In genomic region chr19:13150919-13151604, GRCh38 we compare ENCODE assay signal across 8 cellular contexts. TPM values are rescaled to one million over a fixed set of nuclear protein-coding genes. Genes with fewer than 3 reads are reported as not detected.
DNase-seq lines count a peak whose midpoint lies in the region; ATAC-seq and TF ChIP-seq lines count a peak whose summit lies in the region.

No MANE protein-coding gene starts in this region.

- peaks cover 32% of the 10 kb centered on the region for H3K4me1 Mint-ChIP-seq in activated T-helper 1 cell treated with anti-CD3 and anti-CD28 coated beads, Interleukin-12 subunit alpha, Interleukin-12 subunit beta, Interleukin-2, Interleukin-4 antibody, amounts not matched to agents 30 ng/mL and 10 ng/mL and 1 ng/mL, durations not matched to agents 14 hours and 24 hours and 36 hours (ENCODE audit: low read depth)

- under 1% methylated on average over 34 of the region's 34 CpGs for WGBS in HUES64
- 0 to 1% (median 0%) methylated on average over 26 to 34 of the region's 34 CpGs for whole genome bisulfite sequencing in heart left ventricle, 4 donors

- ATAC-seq in heart left ventricle: no peak
- ATAC-seq in HG03280 (IDR thresholded peaks at IDR 0.05; ENCODE audit: unreplicated experiment): no peak

- no peak for DNase-seq in AG10803 (ENCODE audit: low read depth)
- no peak for DNase-seq in activated T-helper 1 cell treated with anti-CD3 and anti-CD28 coated beads, Interleukin-12 subunit alpha, Interleukin-12 subunit beta, Interleukin-2, Interleukin-4 antibody, amounts not matched to agents 30 ng/mL and 10 ng/mL and 1 ng/mL, durations not matched to agents 14 hours and 24 hours and 36 hours (ENCODE audit: low spot score)
- DNase-seq in heart left ventricle: peak in 3 of 5 donors; percentile 45 to 50 (median 48)
- DNase-seq in retinal pigment epithelial cell (ENCODE audit: low read depth): no peak
- DNase-seq in 8988T: no peak
- no peak for DNase-seq in GM19238 (ENCODE audit: insufficient read length, low spot score)

- H3K36me3 ChIP-seq in HUES64 (ENCODE audit: insufficient read depth, low read length) (peaks cover 3% of the 10 kb centered on the region; the same call in 1 of the 2 replicates), heart left ventricle (peaks cover 0 to 13% (median 0%) of the 10 kb centered on the region in 9 donors)

- peak overlapping the region; percentile 99 for H3K4me3 ChIP-seq in AG10803 (ENCODE audit: low read length)
- peak overlapping the region; percentile 82 for H3K4me3 ChIP-seq in HUES64 (ENCODE audit: low read length)
- H3K4me3 ChIP-seq in heart left ventricle: peak overlapping the region; percentile 45 to 98 (median 91)
- peak overlapping the region; percentile 80 for H3K4me3 ChIP-seq in retinal pigment epithelial cell (ENCODE audit: low read length)

- H3K27me3 Mint-ChIP-seq in activated T-helper 1 cell treated with anti-CD3 and anti-CD28 coated beads, Interleukin-12 subunit alpha, Interleukin-12 subunit beta, Interleukin-2, Interleukin-4 antibody, amounts not matched to agents 30 ng/mL and 10 ng/mL and 1 ng/mL, durations not matched to agents 14 hours and 24 hours and 36 hours (ENCODE audit: insufficient read depth): peaks cover 2% of the 10 kb centered on the region

- H3K27me3 ChIP-seq in HUES64 (ENCODE audit: insufficient read depth, low read length) (no peaks in the 10 kb centered on the region), heart left ventricle (no peaks in the 10 kb centered on the region)

- H3K27ac ChIP-seq in HUES64 (ENCODE audit: low read depth, low read length) (peak overlapping the region; percentile 96), heart left ventricle (peak overlapping the region; percentile 87 to 100 (median 98))

- no peaks in the 10 kb centered on the region for H3K9me3 Mint-ChIP-seq in activated T-helper 1 cell treated with anti-CD3 and anti-CD28 coated beads, Interleukin-12 subunit alpha, Interleukin-12 subunit beta, Interleukin-2, Interleukin-4 antibody, amounts not matched to agents 30 ng/mL and 10 ng/mL and 1 ng/mL, durations not matched to agents 14 hours and 24 hours and 36 hours

- H3K36me3 Mint-ChIP-seq in activated T-helper 1 cell treated with anti-CD3 and anti-CD28 coated beads, Interleukin-12 subunit alpha, Interleukin-12 subunit beta, Interleukin-2, Interleukin-4 antibody, amounts not matched to agents 30 ng/mL and 10 ng/mL and 1 ng/mL, durations not matched to agents 14 hours and 24 hours and 36 hours (ENCODE audit: low read depth): peaks cover 24% of the 10 kb centered on the region

- H3K4me1 ChIP-seq in HUES64 (ENCODE audit: insufficient read depth, low read length): peaks cover under 1% of the 10 kb centered on the region
- peaks cover 2 to 42% (median 18%) of the 10 kb centered on the region in 12 donors for H3K4me1 ChIP-seq in heart left ventricle

- TF ChIP-seq CTCF in AG10803 (conservative IDR thresholded peaks at IDR 0.05; ENCODE audit: low read length): no peak
- no peak for TF ChIP-seq CTCF in heart left ventricle (IDR thresholded peaks at IDR 0.05)
- no peak for TF ChIP-seq CTCF in retinal pigment epithelial cell (conservative IDR thresholded peaks at IDR 0.05; ENCODE audit: low read depth, low read length)

- intact Hi-C loops in activated T-helper 1 cell treated with anti-CD3 and anti-CD28 coated beads, Interleukin-12 subunit alpha, Interleukin-12 subunit beta, Interleukin-2, Interleukin-4 antibody, amounts not matched to agents 30 ng/mL and 10 ng/mL and 1 ng/mL, durations not matched to agents 14 hours and 24 hours and 36 hours (cut with micrococcal nuclease): loop anchor here (1.0 to 10.0 kb wide), 6 partner anchors 19 to 1374 kb away; partner anchors contain the start of genes RAD23A, RFX1 and TECR
- intact Hi-C loops in heart left ventricle (cut with DNase I): loop anchor here in 8 of 10 donors (2.0 to 10.0 kb wide), 12 partner anchors 14 to 694 kb away; partner anchors contain the start of genes LYL1 (in 7 of the 8), TRMT1 (in 4 of the 8), NACC1 (in 3 of the 8) and DAND5 (in 1 of the 8)

- TF ChIP-seq POLR2A in heart left ventricle (IDR thresholded peaks at IDR 0.05): no peak

- H3K4me3 Mint-ChIP-seq in activated T-helper 1 cell treated with anti-CD3 and anti-CD28 coated beads, Interleukin-12 subunit alpha, Interleukin-12 subunit beta, Interleukin-2, Interleukin-4 antibody, amounts not matched to agents 30 ng/mL and 10 ng/mL and 1 ng/mL, durations not matched to agents 14 hours and 24 hours and 36 hours: peak overlapping the region; percentile 95

- H3K27ac Mint-ChIP-seq in activated T-helper 1 cell treated with anti-CD3 and anti-CD28 coated beads, Interleukin-12 subunit alpha, Interleukin-12 subunit beta, Interleukin-2, Interleukin-4 antibody, amounts not matched to agents 30 ng/mL and 10 ng/mL and 1 ng/mL, durations not matched to agents 14 hours and 24 hours and 36 hours: peak overlapping the region; percentile 94

- H3K9me3 ChIP-seq in HUES64 (ENCODE audit: insufficient read depth, low read depth, low read length) (no peaks in the 10 kb centered on the region), heart left ventricle (no peaks in the 10 kb centered on the region)

- H3K9ac ChIP-seq in HUES64 (ENCODE audit: low read depth, low read length): peak overlapping the region; percentile 88

RNA-seq across cellular contexts. Expression of gene IER2, which starts 0.9 kb away (rescaled TPM):
- 69.4 TPM for polyA plus RNA-seq in HUES64 (2013, experiment 1 of 2)
- polyA plus RNA-seq in HUES64 (2013, experiment 2 of 2): 82.7 TPM
- 173 and 175 TPM in 2 replicates for total RNA-seq in activated T-helper 1 cell treated with anti-CD3 and anti-CD28 coated beads, Interleukin-12 subunit alpha, Interleukin-12 subunit beta, Interleukin-2, Interleukin-4 antibody, amounts not matched to agents 30 ng/mL and 10 ng/mL and 1 ng/mL, durations not matched to agents 14 hours and 24 hours and 36 hours
- total RNA-seq in heart left ventricle: 100 to 1,000 TPM in 1 of 9 donors, 10 to 100 TPM in 8; 17.6 to 101 (median 29.1) TPM
- 10 to 100 TPM; 21.8 to 35.7 TPM for polyA plus RNA-seq in heart left ventricle

RNA-seq across cellular contexts. Expression of gene STX10, which starts 0.9 kb away (rescaled TPM):
- 36.1 TPM for polyA plus RNA-seq in HUES64 (2013, experiment 1 of 2)
- 36.6 TPM for polyA plus RNA-seq in HUES64 (2013, experiment 2 of 2)
- 73.8 and 78.1 TPM in 2 replicates for total RNA-seq in activated T-helper 1 cell treated with anti-CD3 and anti-CD28 coated beads, Interleukin-12 subunit alpha, Interleukin-12 subunit beta, Interleukin-2, Interleukin-4 antibody, amounts not matched to agents 30 ng/mL and 10 ng/mL and 1 ng/mL, durations not matched to agents 14 hours and 24 hours and 36 hours
- total RNA-seq in heart left ventricle: 10 to 100 TPM; 24.0 to 48.8 (median 35.8) TPM
- 10 to 100 TPM; 52.5 to 64.7 TPM for polyA plus RNA-seq in heart left ventricle

RNA-seq across cellular contexts. Expression of gene NACC1, which starts 33.0 kb away (rescaled TPM):
- 102 TPM for polyA plus RNA-seq in HUES64 (2013, experiment 1 of 2)
- polyA plus RNA-seq in HUES64 (2013, experiment 2 of 2): 90.5 TPM
- 124 TPM in 2 replicates for total RNA-seq in activated T-helper 1 cell treated with anti-CD3 and anti-CD28 coated beads, Interleukin-12 subunit alpha, Interleukin-12 subunit beta, Interleukin-2, Interleukin-4 antibody, amounts not matched to agents 30 ng/mL and 10 ng/mL and 1 ng/mL, durations not matched to agents 14 hours and 24 hours and 36 hours
- 10 to 100 TPM; 28.7 to 88.2 (median 41.8) TPM for total RNA-seq in heart left ventricle
- 10 to 100 TPM; 49.6 to 74.2 TPM for polyA plus RNA-seq in heart left ventricle

RNA-seq across cellular contexts. Expression of gene TRMT1, which starts 34.5 kb away (rescaled TPM):
- polyA plus RNA-seq in HUES64 (2013, experiment 1 of 2): 53.1 TPM
- polyA plus RNA-seq in HUES64 (2013, experiment 2 of 2): 43.1 TPM
- 154 and 157 TPM in 2 replicates for total RNA-seq in activated T-helper 1 cell treated with anti-CD3 and anti-CD28 coated beads, Interleukin-12 subunit alpha, Interleukin-12 subunit beta, Interleukin-2, Interleukin-4 antibody, amounts not matched to agents 30 ng/mL and 10 ng/mL and 1 ng/mL, durations not matched to agents 14 hours and 24 hours and 36 hours
- total RNA-seq in heart left ventricle: 10 to 100 TPM; 15.1 to 22.6 (median 16.2) TPM
- 10 to 100 TPM; 26.4 to 32.4 TPM for polyA plus RNA-seq in heart left ventricle

RNA-seq across cellular contexts. Expression of gene LYL1, which starts 48.4 kb away (rescaled TPM):
- polyA plus RNA-seq in HUES64 (2013, experiment 1 of 2): 0.50 TPM
- 0.95 TPM for polyA plus RNA-seq in HUES64 (2013, experiment 2 of 2)
- total RNA-seq in activated T-helper 1 cell treated with anti-CD3 and anti-CD28 coated beads, Interleukin-12 subunit alpha, Interleukin-12 subunit beta, Interleukin-2, Interleukin-4 antibody, amounts not matched to agents 30 ng/mL and 10 ng/mL and 1 ng/mL, durations not matched to agents 14 hours and 24 hours and 36 hours: 2.4 and 2.5 TPM in 2 replicates
- 10 to 100 TPM in 3 of 9 donors, 1 to 10 TPM in 6; 5.2 to 19.1 (median 8.3) TPM for total RNA-seq in heart left ventricle
- polyA plus RNA-seq in heart left ventricle: 1 to 10 TPM; 7.7 to 8.4 TPM

Comparison
In these comparisons a context has a peak if more than half of its experiments do, and no peak if none do; other contexts are left out.
1. DNase-seq: peak in heart left ventricle (3 of 5); none in AG10803 (single experiment), activated T-helper 1 cell treated with anti-CD3 and anti-CD28 coated beads, Interleukin-12 subunit alpha, Interleukin-12 subunit beta, Interleukin-2, Interleukin-4 antibody, amounts not matched to agents 30 ng/mL and 10 ng/mL and 1 ng/mL, durations not matched to agents 14 hours and 24 hours and 36 hours (single experiment), retinal pigment epithelial cell (single experiment), 8988T (single experiment) and GM19238 (single experiment).
2. Peak in every context shown above with its lines, with median percentiles within 50 percentile points of each other: H3K4me3 ChIP-seq.